ENCODE assay signal across 2 cellular contexts in the genomic region with DNA sequence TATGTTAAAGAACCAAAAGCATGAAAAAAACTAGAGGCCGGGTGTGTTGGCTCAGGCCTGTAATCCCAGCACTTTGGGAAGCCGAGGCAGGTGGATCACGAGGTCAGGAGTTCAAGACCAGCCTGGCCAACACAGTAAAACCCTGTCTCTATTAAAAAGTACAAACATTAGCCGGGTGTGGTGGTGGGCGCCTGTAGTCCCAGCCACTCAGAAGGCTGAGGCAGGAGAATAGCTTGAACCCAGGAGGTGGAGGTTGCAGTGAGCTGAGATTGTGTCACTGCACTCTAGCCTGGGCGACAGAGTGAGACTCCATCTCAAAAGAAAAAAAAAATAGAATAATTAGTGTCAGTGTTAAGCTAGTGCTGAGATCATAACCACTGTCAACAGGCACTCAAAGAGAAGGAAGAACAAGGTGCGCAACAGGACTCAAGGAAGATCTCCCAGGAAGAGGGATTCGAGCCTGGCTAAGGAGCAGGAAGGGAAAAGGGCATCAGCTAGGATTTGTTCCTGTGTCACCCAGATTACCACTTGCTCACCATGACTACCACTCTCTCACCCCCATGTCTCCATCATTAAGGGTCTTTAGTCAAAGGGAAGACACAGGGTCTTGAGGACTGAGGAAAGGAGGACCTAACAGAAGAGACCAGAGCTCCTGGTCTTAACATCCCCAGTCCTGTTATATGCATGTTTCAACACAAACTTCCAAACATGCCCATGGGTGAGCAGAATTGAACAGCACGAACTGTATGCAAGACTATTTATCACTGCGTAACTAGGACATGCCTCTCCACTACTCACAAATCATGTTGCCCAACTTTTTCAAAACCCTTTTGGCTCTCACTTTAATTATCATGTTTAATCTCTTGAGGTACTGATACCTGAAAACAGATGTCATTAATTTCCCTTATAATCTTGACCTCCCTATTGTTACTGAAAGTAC.
A peak's percentile ranks its signal among the peaks of the same experiment; 100 is the strongest.
TF ChIP-seq lines count a peak whose summit lies in the region.

No MANE protein-coding gene starts in this region.

TF ChIP-seq in HepG2, 621 proteins besides CTCF, POLR2A, EP300 and RAD21:
- TF ChIP-seq ZNF83 (CRISPR knock-in tag; IDR thresholded peaks at IDR 0.05; ENCODE audit: borderline replicate concordance), result no peak
- 0 out of 2 replicates have a peak, but pooled peaks have one; percentile 25 for TF ChIP-seq TBX2 (CRISPR knock-in tag; IDR thresholded peaks at IDR 0.05; ENCODE audit: borderline replicate concordance)
- TF ChIP-seq MED13 (CRISPR knock-in tag; IDR thresholded peaks at IDR 0.05), result no peak
- TF ChIP-seq ATF7 (IDR thresholded peaks at IDR 0.05), result 0 out of 2 replicates have a peak, but pooled peaks have one; percentile 4
- TF ChIP-seq ATF7 (CRISPR knock-in tag; IDR thresholded peaks at IDR 0.05), result no peak
TF ChIP-seq in HepG2: peak in this region for 2.

TF ChIP-seq in K562, 482 proteins besides CTCF, POLR2A, EP300 and RAD21:
- TF ChIP-seq IRF2 (CRISPR knock-in tag; IDR thresholded peaks at IDR 0.05) (no peak), MEF2A (IDR thresholded peaks at IDR 0.05; ENCODE audit: control insufficient read depth, low read depth, low read length) (no peak), NFIX (CRISPR knock-in tag; IDR thresholded peaks at IDR 0.05; ENCODE audit: low read depth) (no peak)
- TF ChIP-seq, protein P1, sequence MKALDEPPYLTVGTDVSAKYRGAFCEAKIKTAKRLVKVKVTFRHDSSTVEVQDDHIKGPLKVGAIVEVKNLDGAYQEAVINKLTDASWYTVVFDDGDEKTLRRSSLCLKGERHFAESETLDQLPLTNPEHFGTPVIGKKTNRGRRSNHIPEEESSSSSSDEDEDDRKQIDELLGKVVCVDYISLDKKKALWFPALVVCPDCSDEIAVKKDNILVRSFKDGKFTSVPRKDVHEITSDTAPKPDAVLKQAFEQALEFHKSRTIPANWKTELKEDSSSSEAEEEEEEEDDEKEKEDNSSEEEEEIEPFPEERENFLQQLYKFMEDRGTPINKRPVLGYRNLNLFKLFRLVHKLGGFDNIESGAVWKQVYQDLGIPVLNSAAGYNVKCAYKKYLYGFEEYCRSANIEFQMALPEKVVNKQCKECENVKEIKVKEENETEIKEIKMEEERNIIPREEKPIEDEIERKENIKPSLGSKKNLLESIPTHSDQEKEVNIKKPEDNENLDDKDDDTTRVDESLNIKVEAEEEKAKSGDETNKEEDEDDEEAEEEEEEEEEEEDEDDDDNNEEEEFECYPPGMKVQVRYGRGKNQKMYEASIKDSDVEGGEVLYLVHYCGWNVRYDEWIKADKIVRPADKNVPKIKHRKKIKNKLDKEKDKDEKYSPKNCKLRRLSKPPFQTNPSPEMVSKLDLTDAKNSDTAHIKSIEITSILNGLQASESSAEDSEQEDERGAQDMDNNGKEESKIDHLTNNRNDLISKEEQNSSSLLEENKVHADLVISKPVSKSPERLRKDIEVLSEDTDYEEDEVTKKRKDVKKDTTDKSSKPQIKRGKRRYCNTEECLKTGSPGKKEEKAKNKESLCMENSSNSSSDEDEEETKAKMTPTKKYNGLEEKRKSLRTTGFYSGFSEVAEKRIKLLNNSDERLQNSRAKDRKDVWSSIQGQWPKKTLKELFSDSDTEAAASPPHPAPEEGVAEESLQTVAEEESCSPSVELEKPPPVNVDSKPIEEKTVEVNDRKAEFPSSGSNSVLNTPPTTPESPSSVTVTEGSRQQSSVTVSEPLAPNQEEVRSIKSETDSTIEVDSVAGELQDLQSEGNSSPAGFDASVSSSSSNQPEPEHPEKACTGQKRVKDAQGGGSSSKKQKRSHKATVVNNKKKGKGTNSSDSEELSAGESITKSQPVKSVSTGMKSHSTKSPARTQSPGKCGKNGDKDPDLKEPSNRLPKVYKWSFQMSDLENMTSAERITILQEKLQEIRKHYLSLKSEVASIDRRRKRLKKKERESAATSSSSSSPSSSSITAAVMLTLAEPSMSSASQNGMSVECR (CRISPR knock-in tag; IDR thresholded peaks at IDR 0.05), result no peak
